In the genomic region with DNA sequence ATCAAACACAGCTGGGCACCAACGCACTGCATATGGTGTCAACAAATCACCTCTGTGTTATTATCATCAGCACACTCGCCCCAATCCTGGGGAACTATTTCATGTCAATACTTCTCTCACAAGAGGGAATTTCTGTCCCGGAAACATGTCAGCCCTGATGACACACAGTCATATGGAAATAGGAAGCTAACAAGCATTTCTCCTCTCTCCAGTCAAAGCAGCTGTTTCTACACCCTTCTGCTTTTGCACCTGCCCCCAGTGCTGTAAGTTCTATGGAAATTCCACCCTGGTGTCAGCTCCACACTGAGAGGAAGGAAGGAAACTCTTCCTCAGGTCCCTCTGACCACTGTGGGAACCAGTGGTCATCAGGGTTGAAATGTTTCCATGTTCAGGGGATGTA, we compare ENCODE assay signal across 9 cellular contexts.
DNase-seq lines count a peak whose midpoint lies in the region; ATAC-seq and TF ChIP-seq lines count a peak whose summit lies in the region.
"Had no signal": no experiment of that assay in that cellular context is flagged by ENCODE, and none has a peak within 500 bp of the region (broad histone marks: within the 10 kb centered on the region; RNA-seq: fewer than 3 reads in every experiment).

No MANE protein-coding gene starts in this region.

- ATAC-seq in GM18861 (IDR thresholded peaks at IDR 0.05; ENCODE audit: unreplicated experiment), result peak; percentile 20
- ATAC-seq in GM21825 (IDR thresholded peaks at IDR 0.05; ENCODE audit: unreplicated experiment), result peak; percentile 28
- ATAC-seq in HG03565 (IDR thresholded peaks at IDR 0.05; ENCODE audit: unreplicated experiment), result peak; percentile 26
- ATAC-seq in GM18868 (IDR thresholded peaks at IDR 0.05; ENCODE audit: unreplicated experiment), result no peak

- H3K4me3 ChIP-seq in left ventricle myocardium inferior, result no peak overlapping the region

- no peaks in the 10 kb centered on the region for H3K9me3 ChIP-seq in left ventricle myocardium inferior (replicated peaks)

- no peaks in the 10 kb centered on the region for H3K27me3 ChIP-seq in left ventricle myocardium inferior (ENCODE audit: low read depth)

- DNase-seq in left ventricle myocardium inferior (no peak), T-helper 1 cell (no peak)
- DNase-seq in stimulated activated CD4-positive, alpha-beta T cell treated with anti-CD3 and anti-CD28 coated beads, Interleukin-2, amount 100 ng/mL, for 48 hours, result no peak
- no peak for DNase-seq in activated CD4-positive, alpha-beta T cell treated with anti-CD3 and anti-CD28 coated beads for 1 hour
- DNase-seq: DND-41 had no signal

- H3K4me1 ChIP-seq in left ventricle myocardium inferior, result peaks cover 39% of the 10 kb centered on the region

- TF ChIP-seq CTCF in left ventricle myocardium inferior (IDR thresholded peaks at IDR 0.05; ENCODE audit: borderline replicate concordance), result no peak

- intact Hi-C loops in left ventricle myocardium inferior (cut with micrococcal nuclease), result no loop called here

- peak overlapping the region; percentile 77 for H3K27ac ChIP-seq in left ventricle myocardium inferior (replicated peaks)

- H3K36me3 ChIP-seq in left ventricle myocardium inferior, result no peaks in the 10 kb centered on the region
